ENCODE assay signal across 17 cellular contexts in genomic region chr1:186283374-186283773, GRCh38. TPM values are rescaled to one million over a fixed set of nuclear protein-coding genes. Genes with fewer than 3 reads are reported as not detected.
DNase-seq lines count a peak whose midpoint lies in the region; ATAC-seq, FAIRE-seq and TF ChIP-seq lines count a peak whose summit lies in the region.
"Had no signal": no experiment of that assay in that cellular context is flagged by ENCODE, and none has a peak within 500 bp of the region (broad histone marks: within the 10 kb centered on the region; RNA-seq: fewer than 3 reads in every experiment).

No MANE protein-coding gene starts in this region.

- peak; percentile 72 to 73 for ATAC-seq in activated T-cell treated with anti-CD3 and anti-CD28 coated beads, Interleukin-2, amount 50 U/mL, for 72 hours (replicated peaks in 1 of 2)
- ATAC-seq in GM21367 (IDR thresholded peaks at IDR 0.05; ENCODE audit: unreplicated experiment) (peak; percentile 49), HG03045 (IDR thresholded peaks at IDR 0.05; ENCODE audit: unreplicated experiment) (peak; percentile 68), GM12878 (peak; percentile 92)
- ATAC-seq: naive thymus-derived CD8-positive, alpha-beta T cell had no signal

- no peaks in the 10 kb centered on the region for H3K9me3 ChIP-seq in GM12878 (replicated peaks; ENCODE audit: control insufficient read depth, insufficient read depth, low read length)
- H3K9me3 ChIP-seq: HAP-1, tibial artery had no signal

- no peak overlapping the region for H3K4me2 ChIP-seq in GM12878 (ENCODE audit: control insufficient read depth, insufficient read depth)
- H3K4me2 ChIP-seq: PC-9 had no signal

- peak overlapping the region; percentile 3 to 10 for H3K4me3 Mint-ChIP-seq in activated T-cell treated with anti-CD3 and anti-CD28 coated beads, Interleukin-2, amount 50 U/mL, for 72 hours
- H3K4me3 Mint-ChIP-seq: naive thymus-derived CD8-positive, alpha-beta T cell had no signal

- H3K4me3 ChIP-seq in GM12878 = no peak overlapping the region
- H3K4me3 ChIP-seq: HAP-1, K562, PC-9, tibial artery had no signal

- 0% methylated on average over 3 of the region's 3 CpGs for WGBS in GM12878 (ENCODE audit: insufficient coverage, insufficient replicate concordance, low lambda C conversion rate, missing lambda C conversion rate)

- no peaks in the 10 kb centered on the region for H3K79me2 ChIP-seq in GM12878 (ENCODE audit: control insufficient read depth, insufficient read depth, low read length)

- SMC1A ChIA-PET in GM12878 (lab: Charles Lee; ENCODE audit: uncharacterized antibody, unreplicated experiment) = interaction anchor here (1.1 to 1.5 kb wide), 2 partner anchors 9 to 11 kb away, joined by 3 to 4 read pairs; no protein-coding TSS in a partner anchor

- H4K20me1 ChIP-seq in GM12878 (ENCODE audit: control insufficient read depth, insufficient read depth) = no peaks in the 10 kb centered on the region

- in situ Hi-C loops in GM12878 (cut with MboI) = no loop called here

- no peak overlapping the region for H2AFZ ChIP-seq in GM12878 (ENCODE audit: control insufficient read depth, low read depth, low read length)

- H3K36me3 Mint-ChIP-seq in activated T-cell treated with anti-CD3 and anti-CD28 coated beads, Interleukin-2, amount 50 U/mL, for 72 hours (ENCODE audit: insufficient read depth in 2 of 2) = peaks cover 0 to 4% of the 10 kb centered on the region in 2 donors
- H3K36me3 Mint-ChIP-seq: naive thymus-derived CD8-positive, alpha-beta T cell had no signal

- no peaks in the 10 kb centered on the region for H3K27me3 Mint-ChIP-seq in activated T-cell treated with anti-CD3 and anti-CD28 coated beads, Interleukin-2, amount 50 U/mL, for 72 hours (ENCODE audit: low read depth)

- TF ChIP-seq RAD21 in GM12878 (IDR thresholded peaks at IDR 0.05; ENCODE audit: insufficient read depth, low read depth, low read length) = no peak

- no peaks in the 10 kb centered on the region for H3K27me3 ChIP-seq in GM12878 (replicated peaks in 1 of 2; ENCODE audit: control insufficient read depth in 2 of 2, insufficient read depth in 2 of 2, low read length in 1 of 2)
- H3K27me3 ChIP-seq: tibial artery had no signal

- no peak for TF ChIP-seq POLR2A in GM12878 (IDR thresholded peaks at IDR 0.05; ENCODE audit: low read depth, low read length)

- POLR2A ChIA-PET in GM12878 (lab: Charles Lee) = no interaction called here

- peak in 1 of 2 experiments; percentile 57; a peak in 1 of 4 replicates for TF ChIP-seq EP300 in GM12878 (IDR thresholded peaks at IDR 0.05; ENCODE audit: borderline replicate concordance in 1 of 2, control insufficient read depth in 1 of 2, low read depth in 2 of 2, low read length in 2 of 2)

- FAIRE-seq in GM12878 (lab: Jason Lieb, UNC) = no peak
- FAIRE-seq: K562 had no signal

- TF ChIP-seq CTCF in GM12878 (IDR thresholded peaks at IDR 0.05 in 2 of 3, conservative IDR thresholded peaks at IDR 0.05 in 1 of 3; ENCODE audit: control insufficient read depth in 2 of 3, extremely low read depth in 1 of 3, insufficient read depth in 1 of 3, low read depth in 3 of 3, low read length in 3 of 3) = no peak

- H3K27ac ChIP-seq in GM12878 (ENCODE audit: control insufficient read depth, insufficient read depth) = no peak overlapping the region
- H3K27ac ChIP-seq: PC-9, tibial artery had no signal

- RAD21 ChIA-PET in GM12878 (lab: Charles Lee; ENCODE audit: unreplicated experiment) = no interaction called here

- H3K9me3 Mint-ChIP-seq in activated T-cell treated with anti-CD3 and anti-CD28 coated beads, Interleukin-2, amount 50 U/mL, for 72 hours = peaks cover 0 to 2% of the 10 kb centered on the region in 2 donors
- H3K9me3 Mint-ChIP-seq: naive thymus-derived CD8-positive, alpha-beta T cell had no signal

- no peak overlapping the region for H3K27ac Mint-ChIP-seq in activated T-cell treated with anti-CD3 and anti-CD28 coated beads, Interleukin-2, amount 50 U/mL, for 72 hours

- no peaks in the 10 kb centered on the region for H3K4me1 ChIP-seq in GM12878 (ENCODE audit: control insufficient read depth, insufficient read depth, low read length)
- H3K4me1 ChIP-seq: HAP-1, tibial artery had no signal

- no peaks in the 10 kb centered on the region for H3K36me3 ChIP-seq in GM12878 (ENCODE audit: control insufficient read depth in 2 of 2, insufficient read depth in 2 of 2, low read length in 1 of 2)
- H3K36me3 ChIP-seq: HAP-1, tibial artery had no signal

- intact Hi-C loops in GM12878 (cut with micrococcal nuclease; ENCODE audit: unreplicated experiment) = no loop called here

- H3K9ac ChIP-seq in GM12878 (ENCODE audit: control insufficient read depth, insufficient read depth, low read length) = no peak overlapping the region

- no TSS peak for BruUV-seq in GM12878 (replicated peaks; lab: Mats Ljungman, UMichigan)

- CTCF ChIA-PET in GM12878 (lab: Yijun Ruan, JAX) = interaction anchor here (2.3 kb wide), 1 partner anchor 9 kb away, joined by 5 read pairs; no protein-coding TSS in a partner anchor

- H3K4me1 Mint-ChIP-seq in activated T-cell treated with anti-CD3 and anti-CD28 coated beads, Interleukin-2, amount 50 U/mL, for 72 hours (ENCODE audit: low read depth) = peaks cover 46% of the 10 kb centered on the region

- no peak for DNase-seq in activated T-cell treated with anti-CD3 and anti-CD28 coated beads, Interleukin-2, amount 50 U/mL, for 72 hours
- no peak for DNase-seq in activated T-cell treated with anti-CD3 and anti-CD28 coated beads, Interleukin-2, amount 50 U/mL, for 1 hour
- DNase-seq in GM12878 (ENCODE audit: low read depth, low spot score) (peak; percentile 19), pons (ENCODE audit: low spot score) (no peak), kidney glomerular epithelial cell (lab: John Stamatoyannopoulos, UW) (no peak), DMS79 (lab: John Stamatoyannopoulos, UW) (no peak)
- DNase-seq: Calu3; naive thymus-derived CD8-positive, alpha-beta T cell; NCI-H510A treated with DMSO at 0.1 percent for 48 hours; PC-9; retina; SW 1271; tibial artery had no signal

TF ChIP-seq in GM12878, 131 proteins besides CTCF, POLR2A, EP300 and RAD21 (continues in another document):
- TF ChIP-seq JUNB (IDR thresholded peaks at IDR 0.05) = peak; percentile 44; the same call in 1 of the 2 replicates
- TF ChIP-seq FOXK2 (IDR thresholded peaks at IDR 0.05) = no peak
- TF ChIP-seq CREM (IDR thresholded peaks at IDR 0.05; ENCODE audit: low read depth) = no peak
- TF ChIP-seq IKZF2 (IDR thresholded peaks at IDR 0.05) = peak; percentile 47 to 57; a peak in 3 of 4 replicates
- TF ChIP-seq, protein P1, sequence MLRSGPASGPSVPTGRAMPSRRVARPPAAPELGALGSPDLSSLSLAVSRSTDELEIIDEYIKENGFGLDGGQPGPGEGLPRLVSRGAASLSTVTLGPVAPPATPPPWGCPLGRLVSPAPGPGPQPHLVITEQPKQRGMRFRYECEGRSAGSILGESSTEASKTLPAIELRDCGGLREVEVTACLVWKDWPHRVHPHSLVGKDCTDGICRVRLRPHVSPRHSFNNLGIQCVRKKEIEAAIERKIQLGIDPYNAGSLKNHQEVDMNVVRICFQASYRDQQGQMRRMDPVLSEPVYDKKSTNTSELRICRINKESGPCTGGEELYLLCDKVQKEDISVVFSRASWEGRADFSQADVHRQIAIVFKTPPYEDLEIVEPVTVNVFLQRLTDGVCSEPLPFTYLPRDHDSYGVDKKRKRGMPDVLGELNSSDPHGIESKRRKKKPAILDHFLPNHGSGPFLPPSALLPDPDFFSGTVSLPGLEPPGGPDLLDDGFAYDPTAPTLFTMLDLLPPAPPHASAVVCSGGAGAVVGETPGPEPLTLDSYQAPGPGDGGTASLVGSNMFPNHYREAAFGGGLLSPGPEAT (IDR thresholded peaks at IDR 0.05; ENCODE audit: low read depth) = peak; percentile 46; the same call in 1 of the 2 replicates
- 0 out of 2 replicates have a peak, but pooled peaks have one; percentile 26 for TF ChIP-seq RUNX3 (IDR thresholded peaks at IDR 0.05; ENCODE audit: low read length)
- no peak for TF ChIP-seq CEBPB (IDR thresholded peaks at IDR 0.05; ENCODE audit: borderline replicate concordance in 1 of 2, low read depth in 2 of 2, low read length in 2 of 2)
- TF ChIP-seq GATAD2B (conservative IDR thresholded peaks at IDR 0.05; ENCODE audit: low read depth) = no peak
- TF ChIP-seq NFYA (IDR thresholded peaks at IDR 0.05; ENCODE audit: borderline replicate concordance, low read depth, low read length) = no peak
- TF ChIP-seq IKZF1 (conservative IDR thresholded peaks at IDR 0.05) = peak; percentile 44
- TF ChIP-seq SMC3 (IDR thresholded peaks at IDR 0.05; ENCODE audit: borderline replicate concordance, low read length) = no peak
- TF ChIP-seq MYB (IDR thresholded peaks at IDR 0.05; ENCODE audit: borderline replicate concordance, low read depth, low read length) = no peak

RNA-seq across cellular contexts. Expression of gene PRG4, which starts 12.7 kb away (rescaled TPM):
- total RNA-seq in activated T-cell treated with anti-CD3 and anti-CD28 coated beads, Interleukin-2, amount 50 U/mL, for 72 hours = 1 to 10 TPM; 1.7 to 8.8 TPM
- not detected in 2 replicates for total RNA-seq in GM12878 (2013; cell fraction: nucleolus; rRNA removed)
- 0.05 and 0.06 TPM in 2 replicates for total RNA-seq in GM12878 (2014; rRNA removed)
- not detected in 2 replicates for total RNA-seq in GM12878 (2014; rRNA removed; fragmentation: Illumina TruSeq; extraction: Trizol)
- total RNA-seq in GM12878 (2021) = 0.03 and 0.05 TPM in 2 replicates
- polyA plus RNA-seq in GM12878 (2011; ENCODE audit: low read depth) = not detected
- 0.18 and 0.19 TPM in 2 replicates for polyA plus RNA-seq in GM12878 (2011; rRNA removed)
- polyA plus RNA-seq in GM12878 (2011; cell fraction: cytosol; rRNA removed) = not detected in 2 replicates
- not detected in 2 replicates for polyA plus RNA-seq in GM12878 (2011; cell fraction: nucleus; rRNA removed)
- 0.04 TPM in 1 of 2 replicates, not detected in the other for polyA plus RNA-seq in GM12878 (2012)
- not detected in 2 replicates for polyA plus RNA-seq in GM12878 (2014; fragmentation: Illumina TruSeq; extraction: Trizol)
- polyA plus RNA-seq in GM12878 (2014; fragmentation: Nextera tagmentation; extraction: Ambion mirVana) = under 1 TPM; 0.03 to 0.05 TPM
- 0.05 TPM in 1 of 2 replicates, not detected in the other for polyA plus RNA-seq in GM12878 (2014; rRNA removed)
- not detected for polyA plus RNA-seq in GM12878 (2016; fragmentation: Nextera tagmentation; extraction: Ambion mirVana)
- not detected in 2 replicates for polyA minus RNA-seq in GM12878 (2011; rRNA and poly(A)+ RNA removed)
- not detected in 2 replicates for polyA minus RNA-seq in GM12878 (2011; cell fraction: cytosol; rRNA and poly(A)+ RNA removed)
- polyA minus RNA-seq in GM12878 (2011; cell fraction: nucleus; rRNA and poly(A)+ RNA removed) = not detected in 2 replicates
- total RNA-seq: PC-9 had no signal
